In genomic region chrX:154013614-154014360, GRCh38 we compare ENCODE assay signal across 8 cellular contexts. TPM values are rescaled to one million over a fixed set of nuclear protein-coding genes. Genes with fewer than 3 reads are reported as not detected.
DNase-seq lines count a peak whose midpoint lies in the region; ATAC-seq and TF ChIP-seq lines count a peak whose summit lies in the region.

No MANE protein-coding gene starts in this region.

- in situ Hi-C loops in KBM-7 (cut with MboI; ENCODE audit: low pct_unique_long_range_greater_than_20kb, low sequenced_read_pairs): no loop called here

- no peak overlapping the region for H3K4me3 ChIP-seq in mucosa of descending colon
- no peak overlapping the region for H3K4me3 ChIP-seq in uterus

- DNase-seq in DMS53 (lab: John Stamatoyannopoulos, UW) (peak; percentile 38), DMS53 treated with DMSO at 0.1 percent for 48 hours (lab: John Stamatoyannopoulos, UW; ENCODE audit: unreplicated experiment) (no peak), KBM-7 (peak; percentile 79), ecto neural progenitor cell (ENCODE audit: low spot score) (peak; percentile 61), mucosa of descending colon (no peak), uterus (peak in 1 of 2 donors; percentile 46)
- DNase-seq in activated CD4-positive, alpha-beta T cell treated with anti-CD3 and anti-CD28 coated beads for 1 hour: peak; percentile 26

- intact Hi-C loops in mucosa of descending colon (cut with DNase I, micrococcal nuclease): no loop called here
- intact Hi-C loops in uterus (cut with DNase I; ENCODE audit: low total_unique reads): no loop called here

- TF ChIP-seq CTCF in mucosa of descending colon (IDR thresholded peaks at IDR 0.05) (peak; percentile 65), uterus (IDR thresholded peaks at IDR 0.05) (peak; percentile 74 to 82 (median 76))

- H3K27ac ChIP-seq in uterus: no peak overlapping the region

- no peak for TF ChIP-seq POLR2A in uterus (IDR thresholded peaks at IDR 0.05)

- ATAC-seq in mucosa of descending colon: peak; percentile 71
- no peak for ATAC-seq in GM19397 (IDR thresholded peaks at IDR 0.05; ENCODE audit: unreplicated experiment)

- H3K36me3 ChIP-seq in mucosa of descending colon (ENCODE audit: low read depth) (no peaks in the 10 kb centered on the region), uterus (no peaks in the 10 kb centered on the region)

- H3K9me3 ChIP-seq in mucosa of descending colon (no peaks in the 10 kb centered on the region), uterus (no peaks in the 10 kb centered on the region)

- H3K4me1 ChIP-seq in mucosa of descending colon (ENCODE audit: low read depth) (no peaks in the 10 kb centered on the region), uterus (no peaks in the 10 kb centered on the region)

- H3K27me3 ChIP-seq in uterus: no peaks in the 10 kb centered on the region

RNA-seq across cellular contexts. Expression of gene IRAK1, which starts 5.9 kb away (rescaled TPM):
- total RNA-seq in mucosa of descending colon: 10 to 100 TPM; 66.5 to 96.0 (median 85.2) TPM
- total RNA-seq in uterus: 10 to 100 TPM in 3 of 4 donors, 1 to 10 TPM in 1; 9.7 to 52.6 (median 35.8) TPM

RNA-seq across cellular contexts. Expression of gene TMEM187, which starts 41.2 kb away (rescaled TPM):
- total RNA-seq in mucosa of descending colon (1 to 10 TPM; 4.8 to 7.9 (median 7.8) TPM), uterus (1 to 10 TPM in 3 of 4 donors, not detected in 1; 2.5 to 9.6 (median 6.2) TPM)

RNA-seq across cellular contexts. Expression of gene HCFC1, which starts 42.2 kb away (rescaled TPM):
- total RNA-seq in mucosa of descending colon: 10 to 100 TPM; 36.3 to 56.5 (median 48.2) TPM
- total RNA-seq in uterus: 10 to 100 TPM; 20.9 to 65.7 (median 37.3) TPM

Comparison
In these comparisons a context has a peak if more than half of its experiments do, and no peak if none do; other contexts are left out.
1. DNase-seq: peak in DMS53 (single experiment), KBM-7 (single experiment), activated CD4-positive, alpha-beta T cell treated with anti-CD3 and anti-CD28 coated beads for 1 hour (single experiment) and ecto neural progenitor cell (single experiment); none in DMS53 treated with DMSO at 0.1 percent for 48 hours (single experiment) and mucosa of descending colon (0 of 3).